Comparison of ENCODE assay signal across 12 cellular contexts in the genomic region with DNA sequence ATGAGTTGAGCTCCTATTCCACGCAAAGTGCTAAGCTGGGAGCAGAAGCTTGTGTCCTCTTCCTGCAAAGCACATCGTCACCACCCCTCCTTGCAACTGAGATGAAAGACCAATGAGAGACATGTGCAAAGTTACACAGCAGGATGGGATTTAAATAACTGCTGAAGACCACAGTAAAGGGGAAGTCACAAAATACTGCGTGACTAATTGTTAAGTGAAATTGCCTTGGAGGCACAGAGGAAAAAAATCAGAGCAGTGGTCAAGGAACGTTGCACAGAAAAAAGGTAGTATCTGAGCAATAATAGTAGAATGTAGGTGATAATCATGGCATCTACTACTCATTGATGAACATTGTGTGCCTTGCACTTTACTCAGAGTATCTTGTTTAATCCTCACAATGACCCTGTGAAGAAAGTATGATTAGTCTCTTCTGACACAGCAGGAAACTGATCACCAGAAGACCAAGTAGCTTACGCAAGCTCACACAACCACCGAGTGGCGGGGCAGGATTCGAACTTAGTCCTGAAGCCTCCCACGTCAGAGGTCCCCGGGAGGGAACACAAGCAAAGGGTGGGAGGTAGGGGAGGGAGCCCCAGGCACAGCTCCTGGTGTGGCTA. TPM values are rescaled to one million over a fixed set of nuclear protein-coding genes. Genes with fewer than 3 reads are reported as not detected.
DNase-seq lines count a peak whose midpoint lies in the region; ATAC-seq, FAIRE-seq and TF ChIP-seq lines count a peak whose summit lies in the region.
"Had no signal": no experiment of that assay in that cellular context is flagged by ENCODE, and none has a peak within 500 bp of the region (broad histone marks: within the 10 kb centered on the region; RNA-seq: fewer than 3 reads in every experiment).

No MANE protein-coding gene starts in this region.

- ATAC-seq in T-helper 17 cell (peak; percentile 39), naive B cell (ENCODE audit: low read depth in 2 of 2) (peak; percentile 87 to 89), HG02981 (IDR thresholded peaks at IDR 0.05; ENCODE audit: unreplicated experiment) (no peak), GM18907 (IDR thresholded peaks at IDR 0.05; ENCODE audit: unreplicated experiment) (no peak)
- ATAC-seq: stimulated activated naive CD8-positive, alpha-beta T cell treated with anti-CD3 and anti-CD28 coated beads, Interleukin-15, amount 100 ng/mL, for 72 hours had no signal

- no peaks in the 10 kb centered on the region for H3K9me3 Mint-ChIP-seq in naive B cell
- H3K9me3 Mint-ChIP-seq: stimulated activated naive CD8-positive, alpha-beta T cell treated with anti-CD3 and anti-CD28 coated beads, Interleukin-15, amount 100 ng/mL, for 72 hours had no signal

- H3K4me3 Mint-ChIP-seq in T-helper 17 cell = no peak overlapping the region
- peak overlapping the region in 7 of 8 donors; percentile 11 to 86 (median 71) for H3K4me3 Mint-ChIP-seq in naive B cell
- H3K4me3 Mint-ChIP-seq: stimulated activated naive CD8-positive, alpha-beta T cell treated with anti-CD3 and anti-CD28 coated beads, Interleukin-15, amount 100 ng/mL, for 72 hours had no signal

- H3K4me1 Mint-ChIP-seq in T-helper 17 cell = peaks cover 3% of the 10 kb centered on the region
- H3K4me1 Mint-ChIP-seq in naive B cell = peaks cover 15 to 36% (median 19%) of the 10 kb centered on the region in 3 donors

- H3K36me3 Mint-ChIP-seq in T-helper 17 cell (ENCODE audit: low read depth) = peaks cover 4% of the 10 kb centered on the region
- no peaks in the 10 kb centered on the region for H3K36me3 Mint-ChIP-seq in naive B cell

- no peaks in the 10 kb centered on the region for H3K9me3 ChIP-seq in T-helper 17 cell (ENCODE audit: control insufficient read depth, low read length, poor library complexity, severe bottlenecking)

- peaks cover 52% of the 10 kb centered on the region for H3K27me3 Mint-ChIP-seq in T-helper 17 cell
- peaks cover 0 to 21% (median 10%) of the 10 kb centered on the region in 3 donors for H3K27me3 Mint-ChIP-seq in naive B cell

- no peak overlapping the region for H3K27ac Mint-ChIP-seq in T-helper 17 cell
- peak overlapping the region in 2 of 6 donors; percentile 8 to 44 for H3K27ac Mint-ChIP-seq in naive B cell
- H3K27ac Mint-ChIP-seq: stimulated activated naive CD8-positive, alpha-beta T cell treated with anti-CD3 and anti-CD28 coated beads, Interleukin-15, amount 100 ng/mL, for 72 hours had no signal

- DNase-seq in GM10266 (ENCODE audit: extremely low spot score) (peak; percentile 57), KG1 (lab: John Stamatoyannopoulos, UW) (peak; percentile 46), T-helper 17 cell (no peak), naive B cell (peak; percentile 38), NCI-H146 (lab: John Stamatoyannopoulos, UW) (no peak), urothelium cell line (ENCODE audit: low spot score) (no peak)
- DNase-seq: activated CD4-positive, alpha-beta T cell treated with anti-CD3 and anti-CD28 coated beads, Interleukin-2, amount 50 U/mL, for 1 hour; NCI-H526; stimulated activated naive CD8-positive, alpha-beta T cell treated with anti-CD3 and anti-CD28 coated beads, Interleukin-15, amount 100 ng/mL, for 72 hours had no signal

- FAIRE-seq in urothelium cell line (lab: Jason Lieb, UNC) = no peak

- no peak for TF ChIP-seq CTCF in GM10266 (IDR thresholded peaks at IDR 0.05; ENCODE audit: control insufficient read depth, insufficient read depth, low read depth, missing control alignments)

RNA-seq across cellular contexts. Expression of gene MYO18A, which starts 15.4 kb away (rescaled TPM):
- 100 to 1,000 TPM; 142 to 153 TPM for total RNA-seq in T-helper 17 cell
- polyA plus RNA-seq in naive B cell (ENCODE audit: low read depth in 6 of 6) = 10 to 100 TPM in 5 of 6 donors, 1 to 10 TPM in 1; 5.1 to 51.6 (median 17.0) TPM

RNA-seq across cellular contexts. Expression of gene CRYBA1, which starts 51.1 kb away (rescaled TPM):
- not detected for total RNA-seq in T-helper 17 cell
- not detected for polyA plus RNA-seq in naive B cell (ENCODE audit: low read depth in 6 of 6)
- total RNA-seq: Daoy had no signal

Comparison
In these comparisons a context has a peak if more than half of its experiments do, and no peak if none do; other contexts are left out.
1. DNase-seq: peak in GM10266 (single experiment), KG1 (single experiment) and naive B cell (single experiment); none in T-helper 17 cell (0 of 3), NCI-H146 (single experiment) and urothelium cell line (single experiment).
2. ATAC-seq: peak in T-helper 17 cell (single experiment) and naive B cell (2 of 2); none in HG02981 (single experiment) and GM18907 (single experiment).